In genomic region chr4:122516376-122516775, GRCh38 we compare ENCODE assay signal across 10 cellular contexts. TPM values are rescaled to one million over a fixed set of nuclear protein-coding genes. Genes with fewer than 3 reads are reported as not detected.
"Had no signal": no experiment of that assay in that cellular context is flagged by ENCODE, and none has a peak within 500 bp of the region (broad histone marks: within the 10 kb centered on the region; RNA-seq: fewer than 3 reads in every experiment).

No MANE protein-coding gene starts in this region.

- H3K4me3 ChIP-seq: GM23338 had no signal

- H2AFZ ChIP-seq: GM23338 had no signal

- H3K36me3 Mint-ChIP-seq: IgD-negative memory B cell had no signal

- H3K4me1 Mint-ChIP-seq: IgD-negative memory B cell had no signal

- FAIRE-seq: H1, H54, HepG2 had no signal

- DNase-seq: H9, HCEC 1CT, HFFc6 had no signal

- H3K27ac Mint-ChIP-seq: GM23338, H9, HFFc6, IgD-negative memory B cell had no signal

- H3K9me3 Mint-ChIP-seq: HFFc6 had no signal

- H3K27ac ChIP-seq: HL-60 had no signal

- H3K4me3 Mint-ChIP-seq: GM23338, H9, HFFc6, IgD-negative memory B cell had no signal

- H3K4me2 ChIP-seq: GM23338 had no signal

- ATAC-seq: GM23338, HepG2 had no signal

RNA-seq across cellular contexts. Expression of gene IL2, which starts 59.9 kb away (rescaled TPM):
- total RNA-seq: GM23338, H1, H9, HepG2, HFFc6, HT1080 had no signal
- polyA plus RNA-seq: GM23338, H1, HepG2, IgD-negative memory B cell had no signal
